Comparison of ENCODE assay signal across 9 cellular contexts in genomic region chr14:92914087-92914656, GRCh38.
DNase-seq lines count a peak whose midpoint lies in the region; ATAC-seq and TF ChIP-seq lines count a peak whose summit lies in the region.
"Had no signal": no experiment of that assay in that cellular context is flagged by ENCODE, and none has a peak within 500 bp of the region (broad histone marks: within the 10 kb centered on the region; RNA-seq: fewer than 3 reads in every experiment).

No MANE protein-coding gene starts in this region.

- DNase-seq in activated CD8-positive, alpha-beta memory T cell treated with anti-CD3 and anti-CD28 coated beads for 24 hours = peak; percentile 68
- no peak for DNase-seq in activated CD8-positive, alpha-beta memory T cell treated with anti-CD3 and anti-CD28 coated beads, Interleukin-2, amount 50 U/mL, for 4 hours
- DNase-seq in T-helper 9 cell (peak; percentile 13), epithelial cell of esophagus (ENCODE audit: low read depth) (peak; percentile 51), NCI-H1092 (lab: John Stamatoyannopoulos, UW) (no peak), HPDE6-E6E7 (ENCODE audit: extremely low spot score) (no peak)
- peak; percentile 23 for DNase-seq in stimulated activated CD8-positive, alpha-beta memory T cell treated with anti-CD3 and anti-CD28 coated beads, Interleukin-4, amount 100 ng/mL, for 24 hours (ENCODE audit: low read depth)
- DNase-seq: NCI-H1048 had no signal

- ATAC-seq in GM19397 (IDR thresholded peaks at IDR 0.05; ENCODE audit: unreplicated experiment) = no peak

- no peak for TF ChIP-seq CTCF in epithelial cell of esophagus (IDR thresholded peaks at IDR 0.05; ENCODE audit: insufficient read depth, low read depth, low read length, missing control alignments)

- no peak overlapping the region for H3K4me3 ChIP-seq in epithelial cell of esophagus (ENCODE audit: low read length)

Comparison
In these comparisons a context has a peak if more than half of its experiments do, and no peak if none do; other contexts are left out.
1. DNase-seq: peak in activated CD8-positive, alpha-beta memory T cell treated with anti-CD3 and anti-CD28 coated beads for 24 hours (single experiment), T-helper 9 cell (single experiment), epithelial cell of esophagus (single experiment) and stimulated activated CD8-positive, alpha-beta memory T cell treated with anti-CD3 and anti-CD28 coated beads, Interleukin-4, amount 100 ng/mL, for 24 hours (single experiment); none in activated CD8-positive, alpha-beta memory T cell treated with anti-CD3 and anti-CD28 coated beads, Interleukin-2, amount 50 U/mL, for 4 hours (single experiment), NCI-H1092 (single experiment) and HPDE6-E6E7 (single experiment).